ENCODE assay signal across 19 cellular contexts in genomic region chr2:112153179-112153490, GRCh38. TPM values are rescaled to one million over a fixed set of nuclear protein-coding genes. Genes with fewer than 3 reads are reported as not detected.
DNase-seq lines count a peak whose midpoint lies in the region; ATAC-seq and TF ChIP-seq lines count a peak whose summit lies in the region.
"Had no signal": no experiment of that assay in that cellular context is flagged by ENCODE, and none has a peak within 500 bp of the region (broad histone marks: within the 10 kb centered on the region; RNA-seq: fewer than 3 reads in every experiment).

No MANE protein-coding gene starts in this region.

- ATAC-seq in right cardiac atrium, result no peak
- no peak for ATAC-seq in upper lobe of right lung
- ATAC-seq in natural killer cell, result no peak
- ATAC-seq: mucosa of descending colon had no signal

- WGBS in right cardiac atrium, result 92% methylated on average over 12 of the region's 12 CpGs
- WGBS in prostate gland, result 95% methylated on average over 12 of the region's 12 CpGs

- H3K9me3 Mint-ChIP-seq in natural killer cell, result no peaks in the 10 kb centered on the region

- H3K27ac ChIP-seq in right atrium auricular region (no peak overlapping the region), right cardiac atrium (ENCODE audit: low read length) (no peak overlapping the region), upper lobe of right lung (no peak overlapping the region), prostate gland (no peak overlapping the region)
- H3K27ac ChIP-seq: parathyroid adenoma had no signal

- no peaks in the 10 kb centered on the region for H3K27me3 Mint-ChIP-seq in natural killer cell (ENCODE audit: low read depth in 2 of 2)

- no peak overlapping the region for H3K4me3 Mint-ChIP-seq in natural killer cell

- no peaks in the 10 kb centered on the region for H3K27me3 ChIP-seq in right atrium auricular region
- no peaks in the 10 kb centered on the region for H3K27me3 ChIP-seq in right cardiac atrium (ENCODE audit: control insufficient read depth, insufficient read depth)
- no peaks in the 10 kb centered on the region for H3K27me3 ChIP-seq in upper lobe of right lung
- H3K27me3 ChIP-seq in prostate gland (replicated peaks; ENCODE audit: insufficient read depth), result no peaks in the 10 kb centered on the region

- TF ChIP-seq POLR2A in prostate gland (IDR thresholded peaks at IDR 0.05), result no peak

- no peaks in the 10 kb centered on the region for H3K36me3 Mint-ChIP-seq in natural killer cell

- no peak overlapping the region for H3K27ac Mint-ChIP-seq in natural killer cell

- H3K36me3 ChIP-seq in right atrium auricular region, result no peaks in the 10 kb centered on the region
- no peaks in the 10 kb centered on the region for H3K36me3 ChIP-seq in upper lobe of right lung
- H3K36me3 ChIP-seq in prostate gland, result no peaks in the 10 kb centered on the region

- H3K4me1 ChIP-seq in right atrium auricular region (peaks cover 0 to 16% of the 10 kb centered on the region in 2 donors), right cardiac atrium (ENCODE audit: control insufficient read depth, insufficient read depth, low read length) (peaks cover 3% of the 10 kb centered on the region), upper lobe of right lung (peaks cover 5% of the 10 kb centered on the region), prostate gland (replicated peaks) (no peaks in the 10 kb centered on the region)
- H3K4me1 ChIP-seq: parathyroid adenoma had no signal

- H3K9me3 ChIP-seq in right atrium auricular region (no peaks in the 10 kb centered on the region), right cardiac atrium (ENCODE audit: control insufficient read depth, low read length) (no peaks in the 10 kb centered on the region), upper lobe of right lung (no peaks in the 10 kb centered on the region), prostate gland (no peaks in the 10 kb centered on the region)
- H3K9me3 ChIP-seq: mucosa of descending colon had no signal

- H3K4me3 ChIP-seq in right atrium auricular region, result no peak overlapping the region
- H3K4me3 ChIP-seq in right cardiac atrium (ENCODE audit: low read length), result no peak overlapping the region
- no peak overlapping the region for H3K4me3 ChIP-seq in upper lobe of right lung
- no peak overlapping the region for H3K4me3 ChIP-seq in prostate gland
- H3K4me3 ChIP-seq: mucosa of descending colon had no signal

- DNase-seq in right atrium auricular region (ENCODE audit: low spot score) (peak; percentile 23), right cardiac atrium (no peak), astrocyte of the hippocampus (ENCODE audit: low read depth, low spot score) (peak; percentile 14), non-pigmented ciliary epithelial cell (ENCODE audit: low read depth) (peak; percentile 35), upper lobe of right lung (peak; percentile 30), natural killer cell (no peak), T-helper 1 cell (no peak), prostate gland (ENCODE audit: low spot score) (no peak)
- DNase-seq: activated CD4-positive, CD25-positive, alpha-beta regulatory T cell; activated gamma-delta T cell treated with Interleukin-2 at 50 U/mL for 16 hours; amniotic stem cell; Calu3; effector CD8-positive, alpha-beta T cell; mucosa of descending colon; NCI-H2081; NCI-H526; SHP77; stimulated activated CD4-positive, alpha-beta T cell treated with anti-CD3 and anti-CD28 coated beads, Interleukin-15, amount 100 ng/mL, for 24 hours had no signal

- peaks cover 17 to 25% of the 10 kb centered on the region in 2 donors for H3K4me1 Mint-ChIP-seq in natural killer cell

- no peak for TF ChIP-seq CTCF in right atrium auricular region (IDR thresholded peaks at IDR 0.05)
- TF ChIP-seq CTCF in upper lobe of right lung (IDR thresholded peaks at IDR 0.05), result no peak
- no peak for TF ChIP-seq CTCF in natural killer cell (IDR thresholded peaks at IDR 0.05)
- no peak for TF ChIP-seq CTCF in prostate gland (IDR thresholded peaks at IDR 0.05)

- intact Hi-C loops in right cardiac atrium (cut with DNase I), result no loop called here
- intact Hi-C loops in upper lobe of right lung (cut with DNase I), result no loop called here
- intact Hi-C loops in natural killer cell (cut with micrococcal nuclease), result no loop called here
- intact Hi-C loops in prostate gland (cut with DNase I), result no loop called here

RNA-seq across cellular contexts. Expression of gene FBLN7, which starts 14.9 kb away (rescaled TPM):
- total RNA-seq in right atrium auricular region (1 to 10 TPM in 1 of 2 donors, under 1 TPM in 1; 0.86 to 3.5 TPM), right cardiac atrium (1 to 10 TPM; 1.5 to 1.9 (median 1.7) TPM), upper lobe of right lung (5.4 TPM), natural killer cell (under 1 TPM in 2 of 3 donors, not detected in 1; 0.25 to 0.48 TPM), prostate gland (1 to 10 TPM; 3.0 to 4.0 TPM)
- polyA plus RNA-seq in right cardiac atrium, result 1.3 TPM

Comparison
In these comparisons a context has a peak if more than half of its experiments do, and no peak if none do; other contexts are left out.
1. DNase-seq: peak in right atrium auricular region (single experiment), astrocyte of the hippocampus (single experiment), non-pigmented ciliary epithelial cell (single experiment) and upper lobe of right lung (single experiment); none in right cardiac atrium (0 of 3), natural killer cell (single experiment), T-helper 1 cell (0 of 5) and prostate gland (single experiment).